Comparison of ENCODE assay signal across 10 cellular contexts in the genomic region with DNA sequence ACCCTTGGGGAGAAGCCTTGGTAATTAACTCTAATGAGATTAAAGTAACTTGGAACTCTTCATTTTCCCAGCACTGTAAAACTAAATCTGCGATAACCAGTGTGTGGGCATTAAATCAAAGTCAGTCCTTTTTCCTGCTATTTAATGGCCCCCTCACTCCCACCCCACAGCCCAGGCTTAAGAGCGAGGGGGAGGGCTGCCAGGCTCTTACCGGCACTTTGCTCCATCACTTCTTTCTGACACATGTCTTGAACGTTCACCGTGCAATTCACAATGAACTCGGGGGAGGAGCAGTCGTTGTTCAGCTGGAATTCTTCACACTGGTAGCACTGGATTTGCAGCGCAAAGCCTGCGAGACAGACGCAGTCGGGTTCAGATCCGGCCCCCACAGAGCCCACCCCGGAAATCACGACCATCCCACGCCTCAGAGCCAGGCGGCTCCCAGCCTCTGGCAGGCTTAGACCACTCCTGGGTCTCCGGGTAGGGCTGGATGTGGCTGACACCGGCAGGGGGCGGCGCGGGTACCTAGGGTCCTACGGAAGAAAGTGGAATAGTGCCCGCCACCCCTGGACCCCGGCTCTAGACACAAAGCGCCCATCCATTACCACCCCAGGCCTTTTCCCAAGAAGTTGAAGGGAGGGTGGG. TPM values are rescaled to one million over a fixed set of nuclear protein-coding genes. Genes with fewer than 3 reads are reported as not detected.
DNase-seq lines count a peak whose midpoint lies in the region; ATAC-seq and TF ChIP-seq lines count a peak whose summit lies in the region.
"Had no signal": no experiment of that assay in that cellular context is flagged by ENCODE, and none has a peak within 500 bp of the region (broad histone marks: within the 10 kb centered on the region; RNA-seq: fewer than 3 reads in every experiment).

No MANE protein-coding gene starts in this region.

- no peak overlapping the region for H3K56ac ChIP-seq in H9 (ENCODE audit: insufficient read length, low read depth, low read length)

- no peak overlapping the region for H4K5ac ChIP-seq in H9 (ENCODE audit: insufficient read length, low read depth, low read length)

- no peak overlapping the region for H4K8ac ChIP-seq in H9 (replicated peaks; ENCODE audit: insufficient read length, low read depth, low read length)

- no peak overlapping the region for H2BK120ac ChIP-seq in H9 (ENCODE audit: low read depth, low read length, poor library complexity, severe bottlenecking)

- no peak overlapping the region for H2BK5ac ChIP-seq in H9 (ENCODE audit: insufficient read length, low read length)

- peaks cover 30% of the 10 kb centered on the region for H3K23me2 ChIP-seq in H9 (ENCODE audit: insufficient read length, low read depth, low read length, poor library complexity, severe bottlenecking)

- no peak overlapping the region for H3K4ac ChIP-seq in H9 (ENCODE audit: low read depth, low read length)

- WGBS in H9 (ENCODE audit: extremely low coverage, insufficient read length, low lambda C conversion rate) = no CpG with 5 or more reads among the region's 25 CpGs

- H2BK12ac ChIP-seq in H9 (ENCODE audit: insufficient read length, low read depth, low read length) = no peak overlapping the region

- H3K14ac ChIP-seq in H9 (ENCODE audit: insufficient read depth, low read length) = no peak overlapping the region

- no peak overlapping the region for H3T11ph ChIP-seq in H9 (ENCODE audit: low read length)

- peaks cover 15 to 16% of the 10 kb centered on the region in 2 experiments for H3K4me1 Mint-ChIP-seq in H9

- peak; percentile 66 for DNase-seq in H9
- DNase-seq in NCI-H510A treated with DMSO at 0.1 percent for 48 hours (lab: John Stamatoyannopoulos, UW) = peak; percentile 26
- DNase-seq in fibroblast of the aortic adventitia (ENCODE audit: low read depth) = peak; percentile 31
- peak; percentile 22 for DNase-seq in renal cortical epithelial cell (ENCODE audit: low read depth)
- DNase-seq in T-helper 9 cell = no peak
- no peak for DNase-seq in central memory CD4-positive, alpha-beta T cell
- no peak for DNase-seq in stimulated activated naive CD8-positive, alpha-beta T cell treated with anti-CD3 and anti-CD28 coated beads, Interleukin-15, Interleukin-2, amounts not matched to agents 100 U/mL and 50 U/mL, for 24 hours
- DNase-seq: esophagus squamous epithelium, KBM-7 had no signal

- no peak overlapping the region for H3K9ac ChIP-seq in H9 (ENCODE audit: extremely low read depth, insufficient read length, low read length)

- peaks cover 23% of the 10 kb centered on the region; the same call in 1 of the 2 replicates for H3K27me3 ChIP-seq in H9 (ENCODE audit: insufficient read depth, low read length)

- H2BK20ac ChIP-seq in H9 (ENCODE audit: low read depth, low read length, poor library complexity, severe bottlenecking) = no peak overlapping the region

- H3K27ac ChIP-seq in H9 (ENCODE audit: insufficient read length, low read depth, low read length) = no peak overlapping the region
- H3K27ac ChIP-seq: esophagus squamous epithelium had no signal

- H3K9me3 Mint-ChIP-seq in H9 = peaks cover 0 to 2% of the 10 kb centered on the region in 2 experiments; a peak in 2 of 5 replicates

- no peak overlapping the region for H3K23ac ChIP-seq in H9 (ENCODE audit: insufficient read length, low read depth, low read length)

- no peak overlapping the region for H2BK15ac ChIP-seq in H9 (ENCODE audit: low read depth, low read length)

- H3K4me1 ChIP-seq in H9 (ENCODE audit: insufficient read depth, low read length) = no peaks in the 10 kb centered on the region

- H3K79me2 ChIP-seq in H9 (ENCODE audit: insufficient read depth, low read length) = no peaks in the 10 kb centered on the region

- no peak overlapping the region for H2AK5ac ChIP-seq in H9 (ENCODE audit: insufficient read length, low read length)

- no peaks in the 10 kb centered on the region for H3K79me1 ChIP-seq in H9 (ENCODE audit: insufficient read depth, low read depth, low read length, poor library complexity, severe bottlenecking)

- H3K4me2 ChIP-seq in H9 (ENCODE audit: insufficient read depth, insufficient read length, low read length) = peak overlapping the region; percentile 87

- no peak overlapping the region for H3K27ac Mint-ChIP-seq in H9

- H4K91ac ChIP-seq in H9 (ENCODE audit: insufficient read length, low read depth, low read length) = no peak overlapping the region

- H3K36me3 Mint-ChIP-seq in H9 (ENCODE audit: insufficient read depth in 1 of 3, low read depth in 3 of 3) = no peaks in the 10 kb centered on the region; a peak in 1 of 7 replicates

- H4K20me1 ChIP-seq in H9 (ENCODE audit: control insufficient read depth, insufficient read depth, insufficient read length) = no peaks in the 10 kb centered on the region

- no peaks in the 10 kb centered on the region for H3K9me3 ChIP-seq in H9 (ENCODE audit: control insufficient read depth, low read depth, low read length)
- H3K9me3 ChIP-seq: esophagus squamous epithelium had no signal

- TF ChIP-seq CTCF in H9 (conservative IDR thresholded peaks at IDR 0.05) (peak; percentile 66), fibroblast of the aortic adventitia (IDR thresholded peaks at IDR 0.05; ENCODE audit: insufficient read depth, low read length) (peak; percentile 51)

- H3K27me3 Mint-ChIP-seq in H9 (ENCODE audit: low read depth) = peaks cover 69% of the 10 kb centered on the region

- no peak overlapping the region for H3K18ac ChIP-seq in H9 (ENCODE audit: insufficient read length, low read depth, low read length)

- no peak for ATAC-seq in stimulated activated naive CD8-positive, alpha-beta T cell treated with anti-CD3 and anti-CD28 coated beads, Interleukin-15, Interleukin-2, amounts not matched to agents 100 U/mL and 50 U/mL, for 24 hours
- ATAC-seq: HCT116 had no signal

- no peak overlapping the region for H2AFZ ChIP-seq in H9 (ENCODE audit: low read length)

- peak overlapping the region; percentile 83 for H3K4me3 ChIP-seq in fibroblast of the aortic adventitia (ENCODE audit: low read depth, low read length)

- peak overlapping the region; percentile 77 to 81 for H3K4me3 Mint-ChIP-seq in H9

RNA-seq across cellular contexts. Expression of a gene that starts 1.7 kb away (rescaled TPM):
- 10.6 and 11.2 TPM in 2 replicates for total RNA-seq in H9 (2021)
- total RNA-seq in fibroblast of the aortic adventitia (ENCODE audit: low replicate concordance) = 0.74 and 25.2 TPM in 2 replicates
- total RNA-seq in renal cortical epithelial cell = 9.6 and 20.7 TPM in 2 replicates

Comparison
In these comparisons a context has a peak if more than half of its experiments do, and no peak if none do; other contexts are left out.
1. DNase-seq: peak in H9 (single experiment), NCI-H510A treated with DMSO at 0.1 percent for 48 hours (single experiment), fibroblast of the aortic adventitia (single experiment) and renal cortical epithelial cell (single experiment); none in T-helper 9 cell (single experiment), central memory CD4-positive, alpha-beta T cell (single experiment) and stimulated activated naive CD8-positive, alpha-beta T cell treated with anti-CD3 and anti-CD28 coated beads, Interleukin-15, Interleukin-2, amounts not matched to agents 100 U/mL and 50 U/mL, for 24 hours (single experiment).